In genomic region chr9:130921923-130922662, GRCh38 we compare ENCODE assay signal across 35 cellular contexts. TPM values are rescaled to one million over a fixed set of nuclear protein-coding genes. Genes with fewer than 3 reads are reported as not detected.
"Had no signal": no experiment of that assay in that cellular context is flagged by ENCODE, and none has a peak within 500 bp of the region (broad histone marks: within the 10 kb centered on the region; RNA-seq: fewer than 3 reads in every experiment).

No MANE protein-coding gene starts in this region.

- ATAC-seq: esophagus mucosa; foreskin keratinocyte; gastroesophageal sphincter; heart left ventricle; left cardiac atrium; left lung; naive thymus-derived CD4-positive, alpha-beta T cell; psoas muscle; right cardiac atrium; stimulated activated memory B cell treated with anti-CD40 and anti-IgM and Interleukin-4, amounts not matched to agents 10 μg/mL and 1 μg/mL and 100 μg/mL, for 72 hours had no signal

- H3K36me3 ChIP-seq: gastroesophageal sphincter, heart left ventricle, left lung, ovary, spleen, suprapubic skin, vagina had no signal

- DNase-seq: dorsolateral prefrontal cortex; effector CD4-positive, alpha-beta T cell; foreskin keratinocyte; heart left ventricle; left cardiac atrium; left lung; mesenchymal stem cell; midbrain; naive thymus-derived CD4-positive, alpha-beta T cell; nucleus accumbens; posterior cingulate gyrus; psoas muscle; spleen; stimulated activated CD4-positive, alpha-beta T cell treated with anti-CD3 and anti-CD28 coated beads, Interleukin-4, amount 100 ng/mL, for 4 hours; trophoblast cell had no signal

- H3K4me3 ChIP-seq: dorsolateral prefrontal cortex, gastroesophageal sphincter, heart left ventricle, hepatocyte, left lung, ovary, psoas muscle, skin epidermis, spleen, suprapubic skin, vagina had no signal

- H3K9me3 Mint-ChIP-seq: naive thymus-derived CD4-positive, alpha-beta T cell; neural crest cell; stimulated activated memory B cell treated with anti-CD40 and anti-IgM and Interleukin-4, amounts not matched to agents 10 μg/mL and 1 μg/mL and 100 μg/mL, for 72 hours; stimulated activated naive CD8-positive, alpha-beta T cell treated with anti-CD3 and anti-CD28 coated beads, Interleukin-15, Interleukin-2, amounts not matched to agents 100 ng/mL and 50 ng/mL, for 24 hours had no signal

- H3K36me3 Mint-ChIP-seq: naive thymus-derived CD4-positive, alpha-beta T cell; stimulated activated memory B cell treated with anti-CD40 and anti-IgM and Interleukin-4, amounts not matched to agents 10 μg/mL and 1 μg/mL and 100 μg/mL, for 72 hours had no signal

- H3K4me1 ChIP-seq: foreskin keratinocyte, left lung, psoas muscle, spleen, vagina had no signal

- H3K9me3 ChIP-seq: gastroesophageal sphincter, heart left ventricle, left lung, ovary, psoas muscle, spleen, suprapubic skin, vagina had no signal

- H3K27ac ChIP-seq: epithelial cell of prostate, foreskin keratinocyte, gastroesophageal sphincter, heart left ventricle, hepatocyte, left lung, ovary, psoas muscle, skin epidermis, spleen, suprapubic skin, vagina had no signal

- H3K27me3 ChIP-seq: hepatocyte, ovary, vagina had no signal

- H3K4me2 ChIP-seq: hepatocyte had no signal

- FAIRE-seq: colon had no signal

- H3K4me1 Mint-ChIP-seq: naive thymus-derived CD4-positive, alpha-beta T cell had no signal

- H3K27ac Mint-ChIP-seq: stimulated activated memory B cell treated with anti-CD40 and anti-IgM and Interleukin-4, amounts not matched to agents 10 μg/mL and 1 μg/mL and 100 μg/mL, for 72 hours; stimulated activated naive CD8-positive, alpha-beta T cell treated with anti-CD3 and anti-CD28 coated beads, Interleukin-15, Interleukin-2, amounts not matched to agents 100 ng/mL and 50 ng/mL, for 24 hours had no signal

- H2AFZ ChIP-seq: hepatocyte had no signal

- H3K4me3 Mint-ChIP-seq: naive thymus-derived CD4-positive, alpha-beta T cell; neural crest cell; stimulated activated memory B cell treated with anti-CD40 and anti-IgM and Interleukin-4, amounts not matched to agents 10 μg/mL and 1 μg/mL and 100 μg/mL, for 72 hours; stimulated activated naive CD8-positive, alpha-beta T cell treated with anti-CD3 and anti-CD28 coated beads, Interleukin-15, Interleukin-2, amounts not matched to agents 100 ng/mL and 50 ng/mL, for 24 hours had no signal

- H3K79me2 ChIP-seq: hepatocyte had no signal

RNA-seq across cellular contexts. Expression of gene FIBCD1, which starts 17.0 kb away (rescaled TPM):
- total RNA-seq: lung microvascular endothelial cell; naive thymus-derived CD4-positive, alpha-beta T cell; psoas muscle; suprapubic skin; ureter; vagina had no signal
- polyA plus RNA-seq: hepatocyte; naive thymus-derived CD4-positive, alpha-beta T cell had no signal

RNA-seq across cellular contexts. Expression of gene QRFP, which starts 25.5 kb away (rescaled TPM):
- total RNA-seq: cerebellum; dorsolateral prefrontal cortex; esophagus mucosa; foreskin keratinocyte; gastroesophageal sphincter; heart left ventricle; hepatocyte; kidney epithelial cell; left cardiac atrium; lower leg skin; lung microvascular endothelial cell; mucosa of gallbladder; naive thymus-derived CD4-positive, alpha-beta T cell; neural crest cell; ovary; psoas muscle; renal cortical epithelial cell; right cardiac atrium; spleen; suprapubic skin; ureter; vagina had no signal
- polyA plus RNA-seq: foreskin keratinocyte; heart left ventricle; naive thymus-derived CD4-positive, alpha-beta T cell; ovary had no signal
